15 cellular contexts compared by ENCODE assay signal in the genomic region with DNA sequence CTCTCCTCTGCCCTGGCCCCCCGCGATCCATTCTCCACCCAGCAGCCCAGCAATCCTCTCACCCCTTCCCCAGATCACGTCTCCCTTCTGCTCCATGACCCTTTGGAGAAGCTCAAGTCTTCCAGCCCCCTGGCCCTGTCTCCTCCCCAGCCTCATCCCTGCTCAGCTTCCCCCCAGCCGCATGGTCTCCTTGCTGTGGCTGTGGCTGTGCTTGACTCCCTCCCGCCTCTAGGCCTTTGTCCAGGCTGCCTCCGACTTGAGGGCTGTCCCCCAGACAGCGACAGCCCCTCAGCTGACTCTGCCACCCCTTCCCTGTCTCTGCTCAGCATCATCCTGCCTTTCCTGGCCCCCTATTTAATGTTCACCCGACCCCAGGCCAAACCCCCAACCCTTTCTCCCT. TPM values are rescaled to one million over a fixed set of nuclear protein-coding genes. Genes with fewer than 3 reads are reported as not detected.
DNase-seq lines count a peak whose midpoint lies in the region; ATAC-seq and TF ChIP-seq lines count a peak whose summit lies in the region.
"Had no signal": no experiment of that assay in that cellular context is flagged by ENCODE, and none has a peak within 500 bp of the region (broad histone marks: within the 10 kb centered on the region; RNA-seq: fewer than 3 reads in every experiment).

No MANE protein-coding gene starts in this region.

- no peak for DNase-seq in CD4-positive, CD25-positive, alpha-beta regulatory T cell
- DNase-seq in glutamatergic neuron = no peak
- DNase-seq in osteoblast (ENCODE audit: insufficient read length, low spot score, missing footprints) = peak; percentile 52
- DNase-seq in D341Med (ENCODE audit: low spot score) = no peak
- DNase-seq: BE2C, DMS 273 treated with DMSO at 0.1 percent for 48 hours, GOT3, KBM-7 had no signal

- no peak overlapping the region for H3K4me2 ChIP-seq in osteoblast (ENCODE audit: insufficient read depth, low read length)
- H3K4me2 ChIP-seq: A549 had no signal

- H3K27ac ChIP-seq in CD4-positive, CD25-positive, alpha-beta regulatory T cell (ENCODE audit: insufficient read depth, low read length, poor library complexity, severe bottlenecking) = no peak overlapping the region
- H3K27ac ChIP-seq in HEK293 (ENCODE audit: extremely low read depth, low read depth, low read length) (no peak overlapping the region), osteoblast (ENCODE audit: low read depth, low read length) (no peak overlapping the region)
- H3K27ac ChIP-seq: A549 had no signal

- H2AFZ ChIP-seq in osteoblast (ENCODE audit: low read length) = no peak overlapping the region

- H3K36me3 Mint-ChIP-seq in CD4-positive, CD25-positive, alpha-beta regulatory T cell = no peaks in the 10 kb centered on the region
- H3K36me3 Mint-ChIP-seq in glutamatergic neuron (ENCODE audit: unreplicated experiment) = peaks cover 5% of the 10 kb centered on the region

- peak overlapping the region in 2 of 3 donors; percentile 64 to 79 for H3K27ac Mint-ChIP-seq in CD4-positive, CD25-positive, alpha-beta regulatory T cell
- H3K27ac Mint-ChIP-seq in glutamatergic neuron (ENCODE audit: unreplicated experiment) = peak overlapping the region; percentile 23

- POLR2A ChIA-PET in HEK293 (lab: Yijun Ruan, JAX) = no interaction called here

- no peaks in the 10 kb centered on the region for H3K9me3 ChIP-seq in CD4-positive, CD25-positive, alpha-beta regulatory T cell (ENCODE audit: control insufficient read depth in 2 of 2, low read length in 2 of 2)
- H3K9me3 ChIP-seq in HEK293 (ENCODE audit: control insufficient read depth, insufficient read depth, low read depth, low read length) (no peaks in the 10 kb centered on the region), osteoblast (ENCODE audit: low read depth, low read length) (no peaks in the 10 kb centered on the region)
- H3K9me3 ChIP-seq: A549, BE2C had no signal

- H3K4me3 Mint-ChIP-seq in CD4-positive, CD25-positive, alpha-beta regulatory T cell = no peak overlapping the region
- no peak overlapping the region for H3K4me3 Mint-ChIP-seq in glutamatergic neuron (ENCODE audit: unreplicated experiment)

- H3K36me3 ChIP-seq in CD4-positive, CD25-positive, alpha-beta regulatory T cell (ENCODE audit: control insufficient read depth, insufficient read depth, low read length) = no peaks in the 10 kb centered on the region
- no peaks in the 10 kb centered on the region for H3K36me3 ChIP-seq in HEK293 (ENCODE audit: control insufficient read depth in 2 of 2, insufficient read depth in 1 of 2, low read length in 2 of 2)
- no peaks in the 10 kb centered on the region for H3K36me3 ChIP-seq in osteoblast (ENCODE audit: insufficient read depth, low read length)
- H3K36me3 ChIP-seq: BE2C had no signal

- H3K27me3 Mint-ChIP-seq in CD4-positive, CD25-positive, alpha-beta regulatory T cell = no peaks in the 10 kb centered on the region
- H3K27me3 Mint-ChIP-seq in glutamatergic neuron (ENCODE audit: unreplicated experiment) = peaks cover 16% of the 10 kb centered on the region

- H4K20me1 ChIP-seq in osteoblast (ENCODE audit: insufficient read depth, low read length) = no peaks in the 10 kb centered on the region

- H3K4me3 ChIP-seq in CD4-positive, CD25-positive, alpha-beta regulatory T cell (ENCODE audit: low read depth, low read length) = no peak overlapping the region
- H3K4me3 ChIP-seq in HEK293 (ENCODE audit: low read depth, low read length) (no peak overlapping the region), osteoblast (ENCODE audit: insufficient read depth, low read length) (no peak overlapping the region)
- H3K4me3 ChIP-seq: A549, GM12878 had no signal

- CTCF ChIA-PET in HEK293 (lab: Yijun Ruan, JAX) = interaction anchor here (1.5 kb wide), 1 partner anchor 93 kb away, joined by 3 read pairs; no protein-coding TSS in a partner anchor

- no peaks in the 10 kb centered on the region for H3K79me2 ChIP-seq in osteoblast (ENCODE audit: insufficient read depth, low read length)

- no peak for ATAC-seq in CD4-positive, CD25-positive, alpha-beta regulatory T cell (ENCODE audit: low read depth in 2 of 2)
- no peak for ATAC-seq in GM18498 (IDR thresholded peaks at IDR 0.05; ENCODE audit: unreplicated experiment)
- ATAC-seq in HG02610 (IDR thresholded peaks at IDR 0.05; ENCODE audit: unreplicated experiment) = no peak
- ATAC-seq: A549, GM12878, HCT116 had no signal

- TF ChIP-seq CTCF in HEK293 (tag by site-specific recombination; IDR thresholded peaks at IDR 0.05) (no peak), glutamatergic neuron (IDR thresholded peaks at IDR 0.05; ENCODE audit: partially characterized antibody, unreplicated experiment) (no peak), osteoblast (IDR thresholded peaks at IDR 0.05; ENCODE audit: extremely low read depth, low read depth, low read length) (no peak)

- H3K9me3 Mint-ChIP-seq in CD4-positive, CD25-positive, alpha-beta regulatory T cell = no peaks in the 10 kb centered on the region
- peaks cover 6% of the 10 kb centered on the region for H3K9me3 Mint-ChIP-seq in glutamatergic neuron (ENCODE audit: unreplicated experiment)

- no peaks in the 10 kb centered on the region for H3K27me3 ChIP-seq in CD4-positive, CD25-positive, alpha-beta regulatory T cell (ENCODE audit: control insufficient read depth, insufficient read depth, low read length)
- H3K27me3 ChIP-seq in osteoblast (ENCODE audit: insufficient read depth, low read length) = peaks cover 13% of the 10 kb centered on the region
- H3K27me3 ChIP-seq: BE2C had no signal

- H3K4me1 Mint-ChIP-seq in CD4-positive, CD25-positive, alpha-beta regulatory T cell = peaks cover 0 to 8% (median 3%) of the 10 kb centered on the region in 4 donors
- H3K4me1 Mint-ChIP-seq in glutamatergic neuron (ENCODE audit: low read depth, unreplicated experiment) = peaks cover 10% of the 10 kb centered on the region

- H3K4me1 ChIP-seq in CD4-positive, CD25-positive, alpha-beta regulatory T cell (ENCODE audit: control insufficient read depth, insufficient read depth, low read length, poor library complexity, severe bottlenecking) = no peaks in the 10 kb centered on the region
- H3K4me1 ChIP-seq in HEK293 (ENCODE audit: control insufficient read depth, insufficient read depth, low read length) = no peaks in the 10 kb centered on the region
- H3K4me1 ChIP-seq in osteoblast (ENCODE audit: insufficient read depth, low read length) = peaks cover 5% of the 10 kb centered on the region

TF ChIP-seq in HEK293, 187 proteins besides CTCF, POLR2A, EP300 and RAD21:
- 0 out of 2 replicates have a peak, but pooled peaks have one; percentile 32 for TF ChIP-seq ZNF341 (tag by site-specific recombination; IDR thresholded peaks at IDR 0.05; ENCODE audit: low read depth)
- TF ChIP-seq ZNF585B (tag by site-specific recombination; IDR thresholded peaks at IDR 0.05) = no peak
TF ChIP-seq in HEK293: peak in this region for 1.

RNA-seq across cellular contexts. Expression of gene CACNA1I, which starts 59.3 kb away (rescaled TPM):
- 10.6 TPM for total RNA-seq in CD4-positive, CD25-positive, alpha-beta regulatory T cell
- under 1 TPM; 0.06 to 0.45 (median 0.30) TPM for polyA plus RNA-seq in CD4-positive, CD25-positive, alpha-beta regulatory T cell
- total RNA-seq in glutamatergic neuron (ENCODE audit: unreplicated experiment) (0.12 TPM), osteoblast (under 0.01 TPM in 2 replicates)
- polyA plus RNA-seq: AG04450 had no signal

Comparison
In these comparisons a context has a peak if more than half of its experiments do, and no peak if none do; other contexts are left out.
1. RNA of gene CACNA1I, which starts 59.3 kb away (total RNA-seq): 10.6 TPM in CD4-positive, CD25-positive, alpha-beta regulatory T cell (single experiment); 0.12 TPM in glutamatergic neuron (single experiment) and under 0.01 TPM in osteoblast; every median in the first group is over 10 times any median in the second.